8 cellular contexts compared by ENCODE assay signal in the genomic region with DNA sequence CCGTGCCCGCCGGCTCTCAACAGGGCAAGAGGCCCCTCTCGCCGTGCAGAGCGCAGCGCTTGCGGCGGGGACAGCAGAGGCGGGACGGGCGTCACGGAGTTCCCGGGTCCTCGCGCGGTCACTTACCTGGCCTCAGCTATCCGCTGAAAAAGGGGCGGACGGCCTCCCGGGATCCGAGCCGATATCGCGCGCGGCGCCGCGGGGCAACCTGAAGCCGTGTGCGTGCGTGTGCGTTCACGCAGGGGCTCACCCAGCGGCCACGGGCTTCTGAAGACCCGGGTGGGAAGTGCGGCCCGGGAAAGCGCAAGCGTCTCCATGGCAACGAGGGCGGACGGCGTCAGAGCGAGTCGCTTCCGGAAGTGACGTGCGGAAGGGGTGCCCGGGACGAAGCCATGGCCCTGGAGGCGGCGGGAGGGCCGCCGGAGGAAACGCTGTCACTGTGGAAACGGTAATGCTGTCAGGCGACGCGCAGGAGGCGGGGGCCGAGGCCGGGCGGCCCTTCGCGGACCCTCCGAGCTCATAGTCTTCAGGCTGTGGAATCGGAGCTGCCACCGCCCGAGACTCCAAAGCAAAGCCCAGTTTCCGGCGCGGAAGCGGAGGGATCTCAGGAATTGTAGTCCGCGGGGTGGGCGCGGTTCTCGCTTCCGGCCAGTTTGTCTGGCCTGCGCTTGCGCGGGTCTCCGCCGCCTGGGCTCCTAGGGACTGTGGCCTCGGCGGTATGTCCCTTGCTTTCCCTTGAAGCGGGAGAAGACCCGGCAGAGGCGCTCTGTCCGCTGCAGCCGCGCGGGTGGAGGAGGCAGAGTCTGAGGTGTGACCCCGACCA. TPM values are rescaled to one million over a fixed set of nuclear protein-coding genes. Genes with fewer than 3 reads are reported as not detected.
DNase-seq lines count a peak whose midpoint lies in the region; ATAC-seq and TF ChIP-seq lines count a peak whose summit lies in the region.

Gene ENDOV (plus strand): TSS at position 365 of the 823 bp plus-strand sequence. CDS start 28 bp downstream, at position 393.

- H3K27me3 ChIP-seq in BJ (ENCODE audit: control insufficient read depth, insufficient read depth, low read length) = no peaks in the 10 kb centered on the region

- peaks cover 3% of the 10 kb centered on the region; the same call in 1 of the 2 replicates for H3K36me3 ChIP-seq in BJ (ENCODE audit: control insufficient read depth, insufficient read depth, low read length)

- POLR2A ChIA-PET in BJ (lab: Charles Lee) = no interaction called here

- peak; percentile 29 for DNase-seq in BJ (ENCODE audit: low read depth)
- peak; percentile 90 for DNase-seq in NCI-H526 treated with DMSO at 0.1 percent for 48 hours (lab: John Stamatoyannopoulos, UW)
- peak; percentile 94 for DNase-seq in activated CD4-positive, alpha-beta T cell treated with anti-CD3 and anti-CD28 coated beads for 48 hours
- peak; percentile 94 for DNase-seq in choroid plexus epithelial cell (ENCODE audit: low read depth)
- peak; percentile 93 for DNase-seq in kidney tubule cell (ENCODE audit: low spot score)
- DNase-seq in stimulated activated CD4-positive, alpha-beta T cell treated with anti-CD3 and anti-CD28 coated beads, Interleukin-15, amount 100 ng/mL, for 48 hours (ENCODE audit: low read depth in 2 of 2) = peak; percentile 86 to 87

- ATAC-seq in GM19351 (IDR thresholded peaks at IDR 0.05; ENCODE audit: unreplicated experiment) = peak; percentile 95
- peak; percentile 88 for ATAC-seq in HG03520 (IDR thresholded peaks at IDR 0.05; ENCODE audit: unreplicated experiment)

- TF ChIP-seq CTCF in BJ (IDR thresholded peaks at IDR 0.05; ENCODE audit: insufficient read depth, low read depth, low read length) (no peak), choroid plexus epithelial cell (conservative IDR thresholded peaks at IDR 0.05; ENCODE audit: low read depth, low read length) (no peak)

- CTCF ChIA-PET in BJ (lab: Yijun Ruan, JAX) = interaction anchor here (0.9 to 2.5 kb wide), 2 partner anchors 13 to 219 kb away, joined by 3 to 11 read pairs; no protein-coding TSS in a partner anchor

- peak within 1 kb of the TSS; percentile 89 for H3K4me3 ChIP-seq in BJ (ENCODE audit: low read depth, low read length)
- peak within 1 kb of the TSS; percentile 99 for H3K4me3 ChIP-seq in choroid plexus epithelial cell (ENCODE audit: low read depth, low read length)

RNA-seq across cellular contexts. Expression of gene ENDOV, which starts in this region (rescaled TPM):
- polyA plus RNA-seq in BJ (2011; rRNA removed) = 19.5 and 29.8 TPM in 2 replicates
- polyA minus RNA-seq in BJ (2011; rRNA and poly(A)+ RNA removed) = 9.5 and 12.6 TPM in 2 replicates

Comparison
In these comparisons a context has a peak if more than half of its experiments do, and no peak if none do; other contexts are left out.
1. Peak in every context shown above with its lines: DNase-seq, ATAC-seq and H3K4me3 ChIP-seq.
2. DNase-seq: peak in every context shown above with its lines; median percentile 94 in activated CD4-positive, alpha-beta T cell treated with anti-CD3 and anti-CD28 coated beads for 48 hours; 94 in choroid plexus epithelial cell; 93 in kidney tubule cell; 90 in NCI-H526 treated with DMSO at 0.1 percent for 48 hours; 86 in stimulated activated CD4-positive, alpha-beta T cell treated with anti-CD3 and anti-CD28 coated beads, Interleukin-15, amount 100 ng/mL, for 48 hours; 29 in BJ.